8 cellular contexts compared by ENCODE assay signal in the genomic region with DNA sequence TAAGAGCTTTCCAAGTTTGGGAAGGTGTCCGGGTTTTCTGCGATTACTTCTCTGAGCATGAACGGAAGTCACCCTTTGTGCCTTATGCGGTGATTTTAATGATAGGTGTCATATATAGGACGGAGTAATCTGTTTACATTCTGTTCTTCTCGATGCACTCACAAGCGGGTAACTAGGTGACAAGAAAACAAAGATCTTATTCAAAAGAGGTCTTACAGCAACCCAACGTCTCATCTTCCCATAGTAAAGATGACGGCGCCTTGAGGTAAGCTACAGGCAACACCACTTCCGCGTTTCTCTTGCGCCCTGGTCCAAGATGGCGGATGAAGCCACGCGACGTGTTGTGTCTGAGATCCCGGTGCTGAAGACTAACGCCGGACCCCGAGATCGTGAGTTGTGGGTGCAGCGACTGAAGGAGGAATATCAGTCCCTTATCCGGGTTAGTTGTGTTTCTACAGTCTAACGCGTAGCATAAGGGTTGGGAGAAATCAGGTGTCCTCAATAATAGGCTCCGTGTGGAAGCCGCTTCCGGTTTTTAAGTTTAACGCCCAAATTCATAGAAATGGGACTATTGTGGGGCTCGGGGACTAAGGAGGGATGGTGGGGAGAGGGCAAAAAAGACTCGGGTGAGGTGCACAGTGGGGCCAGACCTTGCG. TPM values are rescaled to one million over a fixed set of nuclear protein-coding genes. Genes with fewer than 3 reads are reported as not detected.
DNase-seq lines count a peak whose midpoint lies in the region; ATAC-seq and TF ChIP-seq lines count a peak whose summit lies in the region.

UFC1 (plus strand) TSS at position 297 of the 656 bp plus-strand sequence; CDS start at position 317, 20 bp downstream.

- TF ChIP-seq POLR2A in Raji (IDR thresholded peaks at IDR 0.05; ENCODE audit: insufficient read depth, low read depth, low read length) (peak; percentile 87), stomach (IDR thresholded peaks at IDR 0.05) (no peak)

- intact Hi-C loops in activated T-helper 2 cell treated with anti-CD3 and anti-CD28 coated beads, Interferon-gamma antibody, Interleukin-2, Interleukin-4, amounts not matched to agents 10 μg/mL and 5 μg/mL and 100 μg/mL, durations not matched to agents 14 hours and 24 hours and 36 hours (cut with micrococcal nuclease), result loop anchor here (1.0 to 2.0 kb wide), 3 partner anchors 22 to 56 kb away; partner anchors contain the start of genes DEDD, KLHDC9, NIT1 and PFDN2
- intact Hi-C loops in stomach (cut with DNase I; ENCODE audit: low total_unique reads), result no loop called here

- H3K27ac ChIP-seq in GM23338 (ENCODE audit: low read depth), result peak within 1 kb of the TSS; percentile 97
- H3K27ac ChIP-seq in stomach, result peak within 1 kb of the TSS; percentile 93 to 99 (median 96)

- H3F3A ChIP-seq in GM23338 (replicated peaks; ENCODE audit: low read depth), result peaks cover 14% of the 10 kb centered on the region; the same call in 1 of the 2 replicates

- TF ChIP-seq EP300 in stomach (IDR thresholded peaks at IDR 0.05), result no peak

- H3K36me3 ChIP-seq in GM23338 (ENCODE audit: insufficient read depth) (no peaks in the 10 kb centered on the region; the same call in 1 of the 2 replicates), stomach (peaks cover 5 to 21% (median 19%) of the 10 kb centered on the region in 4 donors)

- TF ChIP-seq CTCF in GM23338 (conservative IDR thresholded peaks at IDR 0.05; ENCODE audit: low read depth in 2 of 2) (no peak), fibroblast of the aortic adventitia (IDR thresholded peaks at IDR 0.05; ENCODE audit: insufficient read depth, low read length) (no peak), nephron progenitor cell (IDR thresholded peaks at IDR 0.05) (no peak), stomach (IDR thresholded peaks at IDR 0.05) (peak in 1 of 7 experiments; percentile 8)

- peak within 1 kb of the TSS; percentile 96 for H2AFZ ChIP-seq in GM23338

- no peaks in the 10 kb centered on the region for H3K27me3 ChIP-seq in GM23338 (ENCODE audit: insufficient read depth)
- H3K27me3 ChIP-seq in stomach, result no peaks in the 10 kb centered on the region

- DNase-seq in DMS79 (lab: John Stamatoyannopoulos, UW) (peak; percentile 93), GM23338 (ENCODE audit: low spot score) (peak; percentile 94), M059J (ENCODE audit: low read depth) (peak; percentile 92), fibroblast of the aortic adventitia (ENCODE audit: low read depth) (peak; percentile 93), nephron progenitor cell (peak; percentile 66), stomach (peak; percentile 80)
- DNase-seq in activated T-helper 2 cell treated with anti-CD3 and anti-CD28 coated beads, Interferon-gamma antibody, Interleukin-2, Interleukin-4, amounts not matched to agents 10 μg/mL and 5 μg/mL and 100 μg/mL, durations not matched to agents 14 hours and 24 hours and 36 hours (ENCODE audit: low spot score), result peak; percentile 82

- H3K9me3 ChIP-seq in stomach, result no peaks in the 10 kb centered on the region

- H3K9me3 Mint-ChIP-seq in GM23338, result no peaks in the 10 kb centered on the region
- H3K9me3 Mint-ChIP-seq in activated T-helper 2 cell treated with anti-CD3 and anti-CD28 coated beads, Interferon-gamma antibody, Interleukin-2, Interleukin-4, amounts not matched to agents 10 μg/mL and 5 μg/mL and 100 μg/mL, durations not matched to agents 14 hours and 24 hours and 36 hours, result no peaks in the 10 kb centered on the region
- H3K9me3 Mint-ChIP-seq in nephron progenitor cell, result no peaks in the 10 kb centered on the region

- H3K79me2 ChIP-seq in GM23338 (replicated peaks; ENCODE audit: insufficient read depth), result 0 out of 2 replicates have a peak, but pooled peaks cover 9% of the 10 kb centered on the region

- H3K27me3 Mint-ChIP-seq in GM23338 (ENCODE audit: insufficient read depth, low read depth, poor library complexity) (peaks cover 4% of the 10 kb centered on the region), nephron progenitor cell (ENCODE audit: low read depth, poor library complexity) (no peaks in the 10 kb centered on the region)
- no peaks in the 10 kb centered on the region for H3K27me3 Mint-ChIP-seq in activated T-helper 2 cell treated with anti-CD3 and anti-CD28 coated beads, Interferon-gamma antibody, Interleukin-2, Interleukin-4, amounts not matched to agents 10 μg/mL and 5 μg/mL and 100 μg/mL, durations not matched to agents 14 hours and 24 hours and 36 hours (ENCODE audit: low read depth)

- 0 to 1% (median 0%) methylated on average over 33 of the region's 33 CpGs for WGBS in stomach, 5 donors

- peak within 1 kb of the TSS; percentile 97 for H3K4me3 Mint-ChIP-seq in GM23338
- H3K4me3 Mint-ChIP-seq in activated T-helper 2 cell treated with anti-CD3 and anti-CD28 coated beads, Interferon-gamma antibody, Interleukin-2, Interleukin-4, amounts not matched to agents 10 μg/mL and 5 μg/mL and 100 μg/mL, durations not matched to agents 14 hours and 24 hours and 36 hours (ENCODE audit: low read depth), result peak within 1 kb of the TSS; percentile 100
- H3K4me3 Mint-ChIP-seq in nephron progenitor cell, result peak within 1 kb of the TSS; percentile 100

- H3K27ac Mint-ChIP-seq in GM23338 (peak within 1 kb of the TSS; percentile 100), nephron progenitor cell (peak within 1 kb of the TSS; percentile 100)
- H3K27ac Mint-ChIP-seq in activated T-helper 2 cell treated with anti-CD3 and anti-CD28 coated beads, Interferon-gamma antibody, Interleukin-2, Interleukin-4, amounts not matched to agents 10 μg/mL and 5 μg/mL and 100 μg/mL, durations not matched to agents 14 hours and 24 hours and 36 hours, result peak within 1 kb of the TSS; percentile 100

- ATAC-seq in GM23338, result peak; percentile 96

- H3K36me3 Mint-ChIP-seq in GM23338 (ENCODE audit: low read depth) (peaks cover 18% of the 10 kb centered on the region), nephron progenitor cell (ENCODE audit: low read depth) (peaks cover 35% of the 10 kb centered on the region)
- H3K36me3 Mint-ChIP-seq in activated T-helper 2 cell treated with anti-CD3 and anti-CD28 coated beads, Interferon-gamma antibody, Interleukin-2, Interleukin-4, amounts not matched to agents 10 μg/mL and 5 μg/mL and 100 μg/mL, durations not matched to agents 14 hours and 24 hours and 36 hours (ENCODE audit: low read depth), result peaks cover 29% of the 10 kb centered on the region

- peak within 1 kb of the TSS; percentile 60 for H3K4me3 ChIP-seq in GM23338
- peak within 1 kb of the TSS; percentile 98 for H3K4me3 ChIP-seq in fibroblast of the aortic adventitia (ENCODE audit: low read depth, low read length)
- peak within 1 kb of the TSS; percentile 72 to 77 (median 74) for H3K4me3 ChIP-seq in stomach

- H3K4me1 Mint-ChIP-seq in GM23338 (peaks cover 12% of the 10 kb centered on the region; the same call in 2 of the 3 replicates), nephron progenitor cell (peaks cover 47% of the 10 kb centered on the region)
- H3K4me1 Mint-ChIP-seq in activated T-helper 2 cell treated with anti-CD3 and anti-CD28 coated beads, Interferon-gamma antibody, Interleukin-2, Interleukin-4, amounts not matched to agents 10 μg/mL and 5 μg/mL and 100 μg/mL, durations not matched to agents 14 hours and 24 hours and 36 hours (ENCODE audit: low read depth), result peaks cover 21% of the 10 kb centered on the region

- peak within 1 kb of the TSS; percentile 76 for H3K4me2 ChIP-seq in GM23338

- no peaks in the 10 kb centered on the region for H3K9me2 ChIP-seq in GM23338 (ENCODE audit: insufficient read depth)

- H4K20me1 ChIP-seq in GM23338 (replicated peaks; ENCODE audit: insufficient read depth), result no peaks in the 10 kb centered on the region

- H3K4me1 ChIP-seq in GM23338 (ENCODE audit: insufficient read depth) (peaks cover 10% of the 10 kb centered on the region), stomach (peaks cover 16 to 34% (median 24%) of the 10 kb centered on the region in 4 donors)

TF ChIP-seq in GM23338, 12 proteins besides CTCF, POLR2A, EP300 and RAD21:
- TF ChIP-seq CREB1 (CRISPR knock-in tag; IDR thresholded peaks at IDR 0.05; ENCODE audit: low read depth) (peak; percentile 54; the same call in 1 of the 2 replicates), ZNF331 (CRISPR knock-in tag; IDR thresholded peaks at IDR 0.05; ENCODE audit: low read depth) (no peak), EZH2phosphoT487 (IDR thresholded peaks at IDR 0.05; ENCODE audit: unreplicated experiment) (no peak), POLR2AphosphoS5 (IDR thresholded peaks at IDR 0.05; ENCODE audit: low read depth) (peak; percentile 69)
- TF ChIP-seq, protein P1, sequence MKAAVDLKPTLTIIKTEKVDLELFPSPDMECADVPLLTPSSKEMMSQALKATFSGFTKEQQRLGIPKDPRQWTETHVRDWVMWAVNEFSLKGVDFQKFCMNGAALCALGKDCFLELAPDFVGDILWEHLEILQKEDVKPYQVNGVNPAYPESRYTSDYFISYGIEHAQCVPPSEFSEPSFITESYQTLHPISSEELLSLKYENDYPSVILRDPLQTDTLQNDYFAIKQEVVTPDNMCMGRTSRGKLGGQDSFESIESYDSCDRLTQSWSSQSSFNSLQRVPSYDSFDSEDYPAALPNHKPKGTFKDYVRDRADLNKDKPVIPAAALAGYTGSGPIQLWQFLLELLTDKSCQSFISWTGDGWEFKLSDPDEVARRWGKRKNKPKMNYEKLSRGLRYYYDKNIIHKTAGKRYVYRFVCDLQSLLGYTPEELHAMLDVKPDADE (IDR thresholded peaks at IDR 0.05), result peak; percentile 62

RNA-seq across cellular contexts. Expression of gene UFC1, which starts in this region (rescaled TPM):
- total RNA-seq in GM23338 (2014; rRNA removed; shearing (Covaris generic)), result 41.4 and 57.5 TPM in 2 replicates
- polyA plus RNA-seq in GM23338 (2016; fragmentation: Nextera tagmentation; extraction: Ambion mirVana) (74.5 and 77.0 TPM in 2 replicates), stomach (100 to 1,000 TPM; 163 to 206 (median 203) TPM)
- 97.0 and 125 TPM in 2 replicates for total RNA-seq in M059J (2014; rRNA removed; shearing (Covaris generic))
- 91.5 and 91.8 TPM in 2 replicates for total RNA-seq in activated T-helper 2 cell treated with anti-CD3 and anti-CD28 coated beads, Interferon-gamma antibody, Interleukin-2, Interleukin-4, amounts not matched to agents 10 μg/mL and 5 μg/mL and 100 μg/mL, durations not matched to agents 14 hours and 24 hours and 36 hours
- total RNA-seq in fibroblast of the aortic adventitia (ENCODE audit: low replicate concordance) (65.3 and 111 TPM in 2 replicates), stomach (10 to 100 TPM in 4 of 5 donors, not detected in 1; 21.9 to 95.1 (median 33.6) TPM)

Comparison
In these comparisons a context has a peak if more than half of its experiments do, and no peak if none do; other contexts are left out.
1. Peak in every context shown above with its lines: DNase-seq, ATAC-seq, H3K4me3 ChIP-seq and H3K27ac ChIP-seq.